15 cellular contexts compared by ENCODE assay signal in the genomic region with DNA sequence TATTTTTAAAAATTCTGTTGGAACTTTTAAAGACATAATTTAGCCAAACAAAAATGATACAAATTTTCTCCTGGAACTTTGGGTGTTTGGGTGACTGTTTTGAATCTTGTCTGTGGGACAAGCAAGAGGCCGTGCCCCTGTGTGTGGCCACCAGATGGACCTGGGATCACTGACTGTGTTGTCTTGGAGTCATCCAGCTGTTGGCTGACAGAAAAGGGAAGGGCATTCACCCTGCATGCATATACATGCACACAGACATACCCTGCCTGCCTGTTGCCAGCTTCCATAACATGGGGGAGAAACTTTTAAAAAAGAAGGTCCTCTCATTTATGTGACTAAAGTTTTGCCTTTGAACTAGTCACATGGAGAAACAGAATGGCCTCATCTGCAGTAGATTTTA.
DNase-seq lines count a peak whose midpoint lies in the region; ATAC-seq and TF ChIP-seq lines count a peak whose summit lies in the region.
"Had no signal": no experiment of that assay in that cellular context is flagged by ENCODE, and none has a peak within 500 bp of the region (broad histone marks: within the 10 kb centered on the region; RNA-seq: fewer than 3 reads in every experiment).

No MANE protein-coding gene starts in this region.

- H3K4me3 Mint-ChIP-seq in activated naive CD4-positive, alpha-beta T cell treated with anti-CD3 and anti-CD28 coated beads, Interleukin-2, amount 10 ng/mL, durations not matched to agents 7 days and 5 days = no peak overlapping the region
- H3K4me3 Mint-ChIP-seq: activated CD8-positive, alpha-beta memory T cell treated with anti-CD3 and anti-CD28 coated beads, Interleukin-2, amount 10 ng/mL, durations not matched to agents 7 days and 5 days had no signal

- DNase-seq in epithelial cell of esophagus (ENCODE audit: low read depth) = peak; percentile 55
- DNase-seq in stimulated activated naive CD8-positive, alpha-beta T cell treated with anti-CD3 and anti-CD28 coated beads, Interleukin-15, Interleukin-2, amounts not matched to agents 100 U/mL and 50 U/mL, for 24 hours = no peak
- DNase-seq in T-helper 2 cell = no peak
- DNase-seq in activated naive CD4-positive, alpha-beta T cell treated with anti-CD3 and anti-CD28 coated beads, Interleukin-2, amount 10 ng/mL, durations not matched to agents 7 days and 5 days = no peak
- DNase-seq: activated CD8-positive, alpha-beta memory T cell treated with anti-CD3 and anti-CD28 coated beads, Interleukin-2, amount 10 ng/mL, durations not matched to agents 7 days and 5 days; NCI-H187; SIG-M5; stimulated activated CD4-positive, alpha-beta T cell treated with anti-CD3 and anti-CD28 coated beads, Interleukin-1b, Interleukin-23, amount 100 ng/mL, for 48 hours; upper lobe of right lung had no signal

- H3K9me3 Mint-ChIP-seq in activated naive CD4-positive, alpha-beta T cell treated with anti-CD3 and anti-CD28 coated beads, Interleukin-2, amount 10 ng/mL, durations not matched to agents 7 days and 5 days = peaks cover 1% of the 10 kb centered on the region

- no peak overlapping the region for H3K4me3 ChIP-seq in epithelial cell of esophagus (ENCODE audit: low read length)
- H3K4me3 ChIP-seq: upper lobe of right lung had no signal

- H3K36me3 Mint-ChIP-seq in activated naive CD4-positive, alpha-beta T cell treated with anti-CD3 and anti-CD28 coated beads, Interleukin-2, amount 10 ng/mL, durations not matched to agents 7 days and 5 days = no peaks in the 10 kb centered on the region
- H3K36me3 Mint-ChIP-seq: naive B cell had no signal

- ATAC-seq in GM18519 (IDR thresholded peaks at IDR 0.05; ENCODE audit: low FRiP score, unreplicated experiment) (peak; percentile 16), GM21529 (IDR thresholded peaks at IDR 0.05; ENCODE audit: unreplicated experiment) (peak; percentile 24), HG03354 (IDR thresholded peaks at IDR 0.05; ENCODE audit: poor library complexity, severe bottlenecking, unreplicated experiment) (peak; percentile 33), HG03196 (IDR thresholded peaks at IDR 0.05; ENCODE audit: unreplicated experiment) (no peak)
- ATAC-seq in stimulated activated naive CD8-positive, alpha-beta T cell treated with anti-CD3 and anti-CD28 coated beads, Interleukin-15, Interleukin-2, amounts not matched to agents 100 U/mL and 50 U/mL, for 24 hours = no peak
- ATAC-seq: activated CD8-positive, alpha-beta memory T cell treated with anti-CD3 and anti-CD28 coated beads, Interleukin-2, amount 10 ng/mL, durations not matched to agents 7 days and 5 days; activated naive CD4-positive, alpha-beta T cell treated with anti-CD3 and anti-CD28 coated beads, Interleukin-2, amount 50 U/mL, for 72 hours had no signal

- no peak overlapping the region for H3K27ac Mint-ChIP-seq in activated naive CD4-positive, alpha-beta T cell treated with anti-CD3 and anti-CD28 coated beads, Interleukin-2, amount 10 ng/mL, durations not matched to agents 7 days and 5 days
- H3K27ac Mint-ChIP-seq: activated CD8-positive, alpha-beta memory T cell treated with anti-CD3 and anti-CD28 coated beads, Interleukin-2, amount 10 ng/mL, durations not matched to agents 7 days and 5 days; activated naive CD4-positive, alpha-beta T cell treated with anti-CD3 and anti-CD28 coated beads, Interleukin-2, amount 50 U/mL, for 72 hours had no signal

- TF ChIP-seq CTCF in epithelial cell of esophagus (IDR thresholded peaks at IDR 0.05; ENCODE audit: insufficient read depth, low read depth, low read length, missing control alignments) = no peak

- CTCF ChIA-PET in activated naive CD4-positive, alpha-beta T cell treated with anti-CD3 and anti-CD28 coated beads, Interleukin-2, amount 10 ng/mL, durations not matched to agents 7 days and 5 days (lab: Charles Lee) = interaction anchor here (2.4 kb wide), 1 partner anchor 269 kb away, joined by 7 read pairs; no protein-coding TSS in a partner anchor

- no peaks in the 10 kb centered on the region for H3K4me1 Mint-ChIP-seq in activated naive CD4-positive, alpha-beta T cell treated with anti-CD3 and anti-CD28 coated beads, Interleukin-2, amount 10 ng/mL, durations not matched to agents 7 days and 5 days
- H3K4me1 Mint-ChIP-seq: activated CD8-positive, alpha-beta memory T cell treated with anti-CD3 and anti-CD28 coated beads, Interleukin-2, amount 10 ng/mL, durations not matched to agents 7 days and 5 days had no signal

- H3K27me3 Mint-ChIP-seq in activated naive CD4-positive, alpha-beta T cell treated with anti-CD3 and anti-CD28 coated beads, Interleukin-2, amount 10 ng/mL, durations not matched to agents 7 days and 5 days = no peaks in the 10 kb centered on the region
- H3K27me3 Mint-ChIP-seq: activated CD8-positive, alpha-beta memory T cell treated with anti-CD3 and anti-CD28 coated beads, Interleukin-2, amount 10 ng/mL, durations not matched to agents 7 days and 5 days; naive B cell had no signal

Comparison
In these comparisons a context has a peak if more than half of its experiments do, and no peak if none do; other contexts are left out.
1. ATAC-seq: peak in GM18519 (single experiment), GM21529 (single experiment) and HG03354 (single experiment); none in stimulated activated naive CD8-positive, alpha-beta T cell treated with anti-CD3 and anti-CD28 coated beads, Interleukin-15, Interleukin-2, amounts not matched to agents 100 U/mL and 50 U/mL, for 24 hours (single experiment) and HG03196 (single experiment).